ENCODE assay signal across 22 cellular contexts in genomic region chr14:32774214-32774613, GRCh38.
"Had no signal": no experiment of that assay in that cellular context is flagged by ENCODE, and none has a peak within 500 bp of the region (broad histone marks: within the 10 kb centered on the region; RNA-seq: fewer than 3 reads in every experiment).

No MANE protein-coding gene starts in this region.

- H3K4me2 ChIP-seq: hepatocyte had no signal

- H3K27me3 ChIP-seq: colonic mucosa, dorsolateral prefrontal cortex, esophagus muscularis mucosa, foreskin keratinocyte, gastroesophageal sphincter, heart left ventricle, hepatocyte had no signal

- H3K4me3 ChIP-seq: colonic mucosa, dorsolateral prefrontal cortex, esophagus muscularis mucosa, gastroesophageal sphincter, heart left ventricle, hepatocyte, lower lobe of right lung, mucosa of descending colon had no signal

- ATAC-seq: foreskin keratinocyte, gastroesophageal sphincter, heart left ventricle, left colon, left lobe of liver, left ventricle myocardium superior, lower lobe of right lung, mucosa of descending colon had no signal

- DNase-seq: colonic mucosa; cortex of kidney; dorsolateral prefrontal cortex; effector CD4-positive, alpha-beta T cell; effector memory CD4-positive, alpha-beta T cell; foreskin keratinocyte; heart left ventricle; hypothalamus; immature natural killer cell; islet precursor cell; kidney; kidney glomerular epithelial cell; left colon; left ventricle myocardium superior; lower lobe of right lung; mesenchymal stem cell; mucosa of descending colon; naive B cell had no signal

- H3K79me2 ChIP-seq: hepatocyte had no signal

- H3K9me3 ChIP-seq: colonic mucosa, esophagus muscularis mucosa, gastroesophageal sphincter, heart left ventricle, lower lobe of right lung, mucosa of descending colon had no signal

- H2AFZ ChIP-seq: hepatocyte had no signal

- H3K4me1 ChIP-seq: colonic mucosa, foreskin keratinocyte, gastroesophageal sphincter, lower lobe of right lung had no signal

- H3K36me3 ChIP-seq: colonic mucosa, lower lobe of right lung had no signal

- H3K27ac ChIP-seq: colonic mucosa, dorsolateral prefrontal cortex, esophagus muscularis mucosa, foreskin keratinocyte, gastroesophageal sphincter, heart left ventricle, hepatocyte, lower lobe of right lung had no signal
